Comparison of ENCODE assay signal across 1 cellular context in genomic region chr7:66901941-66902843, GRCh38.
A peak's percentile ranks its signal among the peaks of the same experiment; 100 is the strongest.
TF ChIP-seq lines count a peak whose summit lies in the region.

No MANE protein-coding gene starts in this region.

TF ChIP-seq in K562, 482 proteins besides CTCF, POLR2A, EP300 and RAD21 (continued from another document):
- no peak for TF ChIP-seq MEIS2 (IDR thresholded peaks at IDR 0.05; ENCODE audit: partially characterized antibody)
- TF ChIP-seq ZNF23 (CRISPR knock-in tag; IDR thresholded peaks at IDR 0.05) = no peak
- TF ChIP-seq ZNF239 (CRISPR knock-in tag; IDR thresholded peaks at IDR 0.05) = no peak
- TF ChIP-seq DNMT1 (IDR thresholded peaks at IDR 0.05) = no peak
- TF ChIP-seq ZEB2 (IDR thresholded peaks at IDR 0.05) = no peak
- no peak for TF ChIP-seq EHMT2 (IDR thresholded peaks at IDR 0.05)
- no peak for TF ChIP-seq ZNF449 (CRISPR knock-in tag; IDR thresholded peaks at IDR 0.05)
- TF ChIP-seq ZNF57 (CRISPR knock-in tag; IDR thresholded peaks at IDR 0.05) = no peak
- no peak for TF ChIP-seq HMGN3 (IDR thresholded peaks at IDR 0.05; ENCODE audit: borderline replicate concordance, extremely low read depth, insufficient read length, low read depth, low read length)
- TF ChIP-seq ARID3B (CRISPR knock-in tag; IDR thresholded peaks at IDR 0.05; ENCODE audit: borderline replicate concordance) = no peak
- peak; percentile 32 for TF ChIP-seq ZFP36 (IDR thresholded peaks at IDR 0.05; ENCODE audit: low read depth, low read length, partially characterized antibody)
- TF ChIP-seq HMG20B (CRISPR knock-in tag; IDR thresholded peaks at IDR 0.05) = no peak
